28 cellular contexts compared by ENCODE assay signal in the genomic region with DNA sequence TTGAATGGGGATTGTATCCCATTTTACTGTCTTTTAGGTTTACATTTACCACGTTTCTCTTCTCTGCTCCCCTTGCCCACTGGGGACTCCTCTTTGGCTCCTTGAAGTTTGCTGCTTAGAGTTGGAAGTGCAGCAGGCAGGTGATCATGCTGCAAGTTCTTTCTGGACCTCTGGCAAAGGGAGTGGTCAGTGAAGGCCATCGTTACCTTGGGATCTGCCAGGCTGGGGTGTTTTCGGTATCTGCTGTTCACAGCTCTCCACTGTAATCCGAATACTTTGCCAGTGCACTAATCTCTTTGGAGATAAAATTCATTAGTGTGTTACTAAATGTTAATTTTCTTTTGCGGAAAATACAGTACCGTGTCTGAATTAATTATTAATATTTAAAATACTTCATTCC. TPM values are rescaled to one million over a fixed set of nuclear protein-coding genes. Genes with fewer than 3 reads are reported as not detected.
"Had no signal": no experiment of that assay in that cellular context is flagged by ENCODE, and none has a peak within 500 bp of the region (broad histone marks: within the 10 kb centered on the region; RNA-seq: fewer than 3 reads in every experiment).

No MANE protein-coding gene starts in this region.

- H3K27ac ChIP-seq: esophagus muscularis mucosa, foreskin keratinocyte, heart right ventricle, lower lobe of right lung, ovary, skin epidermis, uterus had no signal

- H3K9me3 ChIP-seq: esophagus muscularis mucosa, heart right ventricle, lower lobe of right lung, ovary, uterus had no signal

- H3K27me3 ChIP-seq: esophagus muscularis mucosa, foreskin keratinocyte, heart right ventricle, ovary, uterus had no signal

- ATAC-seq: activated CD8-positive, alpha-beta memory T cell treated with anti-CD3 and anti-CD28 coated beads, Interleukin-2, amount 10 ng/mL, durations not matched to agents 7 days and 5 days; activated CD8-positive, alpha-beta T cell treated with anti-CD3 and anti-CD28 coated beads, Interleukin-2, amount 10 ng/mL, durations not matched to agents 7 days and 5 days; foreskin keratinocyte; left lobe of liver; lower lobe of right lung; sciatic nerve had no signal

- H3K9me3 Mint-ChIP-seq: central memory CD8-positive, alpha-beta T cell; nephron; stimulated activated naive CD8-positive, alpha-beta T cell treated with anti-CD3 and anti-CD28 coated beads, Interleukin-15, Interleukin-2, amounts not matched to agents 100 ng/mL and 50 ng/mL, for 24 hours; type B pancreatic cell had no signal

- H3K4me3 Mint-ChIP-seq: activated CD8-positive, alpha-beta memory T cell treated with anti-CD3 and anti-CD28 coated beads, Interleukin-2, amount 10 ng/mL, durations not matched to agents 7 days and 5 days; activated CD8-positive, alpha-beta T cell treated with anti-CD3 and anti-CD28 coated beads, Interleukin-2, amount 10 ng/mL, durations not matched to agents 7 days and 5 days; central memory CD8-positive, alpha-beta T cell; nephron; stimulated activated naive CD8-positive, alpha-beta T cell treated with anti-CD3 and anti-CD28 coated beads, Interleukin-15, Interleukin-2, amounts not matched to agents 100 ng/mL and 50 ng/mL, for 24 hours; type B pancreatic cell had no signal

- H3K27ac Mint-ChIP-seq: activated CD8-positive, alpha-beta memory T cell treated with anti-CD3 and anti-CD28 coated beads, Interleukin-2, amount 10 ng/mL, durations not matched to agents 7 days and 5 days; activated CD8-positive, alpha-beta T cell treated with anti-CD3 and anti-CD28 coated beads, Interleukin-2, amount 10 ng/mL, durations not matched to agents 7 days and 5 days; nephron; progenitor cell of endocrine pancreas; stimulated activated naive CD8-positive, alpha-beta T cell treated with anti-CD3 and anti-CD28 coated beads, Interleukin-15, Interleukin-2, amounts not matched to agents 100 ng/mL and 50 ng/mL, for 24 hours; type B pancreatic cell had no signal

- DNase-seq: activated CD4-positive, alpha-beta T cell treated with anti-CD3 and anti-CD28 coated beads for 1 hour; activated CD8-positive, alpha-beta memory T cell treated with anti-CD3 and anti-CD28 coated beads, Interleukin-2, amount 10 ng/mL, durations not matched to agents 7 days and 5 days; activated CD8-positive, alpha-beta T cell treated with anti-CD3 and anti-CD28 coated beads, Interleukin-2, amount 10 ng/mL, durations not matched to agents 7 days and 5 days; activated gamma-delta T cell; activated naive CD4-positive, alpha-beta T cell treated with anti-CD3 and anti-CD28 coated beads, Interleukin-2, amount 50 U/mL, for 16 hours; anterior cingulate cortex; dermis blood vessel endothelial cell; effector CD4-positive, alpha-beta T cell; foreskin keratinocyte; heart right ventricle; kidney glomerular epithelial cell; lower lobe of right lung; ovary; stimulated activated CD4-positive, alpha-beta T cell treated with anti-CD3 and anti-CD28 coated beads, Interleukin-12 subunit alpha, Interleukin-12 subunit beta, amount 100 ng/mL, for 4 hours; stimulated activated CD4-positive, alpha-beta T cell treated with anti-CD3 and anti-CD28 coated beads, Interleukin-4, amount 100 ng/mL, for 1 hour; SW 1271; T-helper 2 cell; uterus had no signal

- H3K4me3 ChIP-seq: esophagus muscularis mucosa, heart right ventricle, lower lobe of right lung, ovary, skin epidermis, uterus had no signal

- H3K27me3 Mint-ChIP-seq: activated CD8-positive, alpha-beta memory T cell treated with anti-CD3 and anti-CD28 coated beads, Interleukin-2, amount 10 ng/mL, durations not matched to agents 7 days and 5 days; central memory CD8-positive, alpha-beta T cell; progenitor cell of endocrine pancreas; stimulated activated naive CD8-positive, alpha-beta T cell treated with anti-CD3 and anti-CD28 coated beads, Interleukin-15, Interleukin-2, amounts not matched to agents 100 ng/mL and 50 ng/mL, for 24 hours; type B pancreatic cell had no signal

- H3K4me1 ChIP-seq: foreskin keratinocyte, lower lobe of right lung, uterus had no signal

- H3K36me3 ChIP-seq: ovary, uterus had no signal

RNA-seq across cellular contexts. Expression of a gene that starts 9.1 kb away (rescaled TPM):
- total RNA-seq: foreskin keratinocyte, glomerular endothelial cell had no signal
